21 cellular contexts compared by ENCODE assay signal in the genomic region with DNA sequence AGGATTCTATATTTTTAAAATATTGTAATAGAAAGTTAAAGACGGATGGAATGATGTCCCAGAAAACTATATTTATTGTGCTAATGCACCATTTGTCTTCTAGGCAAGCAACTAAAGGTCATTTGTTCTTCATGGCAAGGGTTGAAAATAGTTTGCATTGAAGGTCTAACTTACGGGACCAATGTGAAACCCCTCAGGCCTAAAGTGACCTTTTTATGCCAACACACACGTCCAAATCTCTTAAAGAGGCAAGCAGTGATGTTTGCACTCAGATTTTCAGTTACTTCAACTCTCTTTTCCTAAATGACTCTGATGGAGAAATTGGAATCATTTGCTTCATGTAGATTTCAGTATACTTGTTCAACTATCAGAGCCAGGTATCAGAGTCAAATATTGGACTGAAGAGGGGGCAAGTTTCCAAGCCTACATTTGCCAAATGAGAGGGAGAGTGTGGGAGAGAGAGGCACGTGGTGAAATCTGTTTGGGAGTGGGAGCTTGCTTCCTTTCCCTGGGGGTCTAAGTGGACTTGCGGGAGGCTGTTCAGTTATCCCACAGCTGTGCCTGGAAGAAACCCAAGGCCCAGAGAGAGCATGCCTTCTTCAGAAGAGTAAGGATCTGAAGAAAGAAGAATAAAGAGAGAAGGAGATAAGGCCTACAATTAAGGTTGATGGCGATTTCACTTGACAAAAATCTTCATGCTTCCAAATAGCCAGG.
"Had no signal": no experiment of that assay in that cellular context is flagged by ENCODE, and none has a peak within 500 bp of the region (broad histone marks: within the 10 kb centered on the region; RNA-seq: fewer than 3 reads in every experiment).

No MANE protein-coding gene starts in this region.

- ATAC-seq: lower lobe of right lung; naive thymus-derived CD8-positive, alpha-beta T cell; stimulated activated naive CD8-positive, alpha-beta T cell treated with anti-CD3 and anti-CD28 coated beads, Interleukin-15, amount 100 ng/mL, for 72 hours had no signal

- H3K9me3 ChIP-seq: esophagus squamous epithelium, lower lobe of right lung, prostate gland, tibial nerve, upper lobe of left lung had no signal

- H3K27ac ChIP-seq: lower lobe of right lung, prostate gland, tibial nerve, upper lobe of left lung had no signal

- DNase-seq: dermis blood vessel endothelial cell; effector memory CD4-positive, alpha-beta T cell; erythroblast; esophagus squamous epithelium; immature natural killer cell; islet precursor cell; kidney glomerular epithelial cell; lower lobe of right lung; naive thymus-derived CD8-positive, alpha-beta T cell; nephron progenitor cell; nucleus accumbens; small intestine; stimulated activated CD4-positive, alpha-beta T cell treated with anti-CD3 and anti-CD28 coated beads, Interleukin-12 subunit alpha, Interleukin-12 subunit beta, amount 100 ng/mL, for 4 hours; stimulated activated CD4-positive, alpha-beta T cell treated with anti-CD3 and anti-CD28 coated beads, Interleukin-1b, Interleukin-23, amount 100 ng/mL, for 48 hours; stimulated activated CD4-positive, alpha-beta T cell treated with anti-CD3 and anti-CD28 coated beads, Interleukin-4, amount 100 ng/mL, for 1 hour; stimulated activated CD8-positive, alpha-beta memory T cell treated with anti-CD3 and anti-CD28 coated beads, Interleukin-4, amount 100 ng/mL, for 48 hours; stimulated activated naive CD4-positive, alpha-beta T cell; stimulated activated naive CD8-positive, alpha-beta T cell treated with anti-CD3 and anti-CD28 coated beads, Interleukin-15, amount 100 ng/mL, for 72 hours; upper lobe of left lung had no signal

- H3K36me3 ChIP-seq: esophagus squamous epithelium, lower lobe of right lung, prostate gland, tibial nerve, upper lobe of left lung had no signal

- H3K4me1 ChIP-seq: lower lobe of right lung, prostate gland, upper lobe of left lung had no signal

- H3K4me3 ChIP-seq: esophagus squamous epithelium, lower lobe of right lung, prostate gland, tibial nerve, upper lobe of left lung had no signal

- H3K27me3 ChIP-seq: esophagus squamous epithelium, tibial nerve, upper lobe of left lung had no signal
